In genomic region chr6:150528648-150529285, GRCh38 we compare ENCODE assay signal across 8 cellular contexts.
DNase-seq lines count a peak whose midpoint lies in the region; ATAC-seq and TF ChIP-seq lines count a peak whose summit lies in the region.
"Had no signal": no experiment of that assay in that cellular context is flagged by ENCODE, and none has a peak within 500 bp of the region (broad histone marks: within the 10 kb centered on the region; RNA-seq: fewer than 3 reads in every experiment).

No MANE protein-coding gene starts in this region.

- no peaks in the 10 kb centered on the region for H3K9me3 Mint-ChIP-seq in stimulated activated naive B cell treated with anti-CD40 and anti-IgM and Interleukin-4, amounts not matched to agents 10 μg/mL and 1 μg/mL and 100 μg/mL, for 72 hours

- peak overlapping the region; percentile 72 for H3K27ac Mint-ChIP-seq in stimulated activated naive B cell treated with anti-CD40 and anti-IgM and Interleukin-4, amounts not matched to agents 10 μg/mL and 1 μg/mL and 100 μg/mL, for 72 hours

- DNase-seq in astrocyte of the spinal cord (ENCODE audit: low read depth, low spot score) = peak; percentile 58
- DNase-seq in iris pigment epithelial cell (ENCODE audit: low read depth) = peak; percentile 32
- DNase-seq in stimulated activated naive B cell treated with anti-CD40 and anti-IgM and Interleukin-4, amounts not matched to agents 10 μg/mL and 1 μg/mL and 100 μg/mL, for 72 hours = peak; percentile 1
- no peak for DNase-seq in 8988T
- DNase-seq: activated T-cell treated with anti-CD3 and anti-CD28 coated beads for 4 hours had no signal

- H3K4me1 Mint-ChIP-seq in stimulated activated naive B cell treated with anti-CD40 and anti-IgM and Interleukin-4, amounts not matched to agents 10 μg/mL and 1 μg/mL and 100 μg/mL, for 72 hours = peaks cover 9 to 15% of the 10 kb centered on the region in 2 donors

- ATAC-seq in HG02852 (IDR thresholded peaks at IDR 0.05; ENCODE audit: unreplicated experiment) = peak; percentile 45
- ATAC-seq in stimulated activated naive B cell treated with anti-CD40 and anti-IgM and Interleukin-4, amounts not matched to agents 10 μg/mL and 1 μg/mL and 100 μg/mL, for 72 hours (replicated peaks) = peak; percentile 90 to 95
- ATAC-seq in HG02973 (IDR thresholded peaks at IDR 0.05; ENCODE audit: unreplicated experiment) = no peak
- ATAC-seq in GM18873 (IDR thresholded peaks at IDR 0.05; ENCODE audit: low FRiP score, unreplicated experiment) = no peak

- H3K36me3 Mint-ChIP-seq in stimulated activated naive B cell treated with anti-CD40 and anti-IgM and Interleukin-4, amounts not matched to agents 10 μg/mL and 1 μg/mL and 100 μg/mL, for 72 hours = no peaks in the 10 kb centered on the region

- peaks cover 11 to 15% of the 10 kb centered on the region in 2 donors for H3K27me3 Mint-ChIP-seq in stimulated activated naive B cell treated with anti-CD40 and anti-IgM and Interleukin-4, amounts not matched to agents 10 μg/mL and 1 μg/mL and 100 μg/mL, for 72 hours

- in situ Hi-C loops in astrocyte of the spinal cord (cut with HindIII; ENCODE audit: low sequenced_read_pairs) = no loop called here

- peak overlapping the region; percentile 22 to 63 for H3K4me3 Mint-ChIP-seq in stimulated activated naive B cell treated with anti-CD40 and anti-IgM and Interleukin-4, amounts not matched to agents 10 μg/mL and 1 μg/mL and 100 μg/mL, for 72 hours

- no peak overlapping the region for H3K4me3 ChIP-seq in astrocyte of the spinal cord (ENCODE audit: low read depth, low read length)

- TF ChIP-seq CTCF in astrocyte of the spinal cord (IDR thresholded peaks at IDR 0.05; ENCODE audit: low read depth, low read length) = no peak

Comparison
In these comparisons a context has a peak if more than half of its experiments do, and no peak if none do; other contexts are left out.
1. ATAC-seq: peak in HG02852 (single experiment) and stimulated activated naive B cell treated with anti-CD40 and anti-IgM and Interleukin-4, amounts not matched to agents 10 μg/mL and 1 μg/mL and 100 μg/mL, for 72 hours (2 of 2); none in HG02973 (single experiment) and GM18873 (single experiment).